ENCODE assay signal across 18 cellular contexts in the genomic region with DNA sequence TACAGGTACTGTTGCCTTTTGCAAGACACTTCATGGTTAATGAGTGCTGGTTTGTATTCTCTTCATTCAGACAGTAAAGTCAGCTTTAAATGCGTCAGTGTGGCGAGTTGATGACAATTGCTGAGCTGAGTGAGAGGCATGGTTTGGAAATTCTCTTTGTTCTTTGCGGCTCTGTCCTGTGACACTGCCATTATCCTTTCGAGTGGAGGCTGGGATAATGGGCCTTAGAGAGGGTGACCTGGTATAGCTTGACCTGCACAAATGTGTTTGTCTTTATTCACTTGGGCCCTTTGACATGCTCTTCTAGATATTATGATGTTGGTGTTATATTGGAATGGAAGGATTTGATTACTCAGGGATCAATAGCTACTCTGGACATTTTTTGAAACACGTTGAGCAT.
DNase-seq lines count a peak whose midpoint lies in the region; TF ChIP-seq lines count a peak whose summit lies in the region.
"Had no signal": no experiment of that assay in that cellular context is flagged by ENCODE, and none has a peak within 500 bp of the region (broad histone marks: within the 10 kb centered on the region; RNA-seq: fewer than 3 reads in every experiment).

No MANE protein-coding gene starts in this region.

- DNase-seq in Calu3 (no peak), M059J (ENCODE audit: low read depth) (peak; percentile 64), SJSA1 (ENCODE audit: low read depth in 1 of 2, low spot score in 2 of 2) (no peak), NCI-H1092 (lab: John Stamatoyannopoulos, UW) (no peak), mucosa of gallbladder (ENCODE audit: low spot score) (no peak), hepatocyte (ENCODE audit: low spot score) (no peak)
- DNase-seq in CD8-positive, alpha-beta memory T cell: no peak
- DNase-seq: activated CD4-positive, CD25-positive, alpha-beta regulatory T cell; activated gamma-delta T cell; erythroblast; heart left ventricle; mesendoderm; NCI-H1048; nucleus accumbens had no signal

- intact Hi-C loops in Calu3 (cut with micrococcal nuclease; ENCODE audit: unreplicated experiment): no loop called here

- peak overlapping the region; percentile 3 for H2AFZ ChIP-seq in neural cell (ENCODE audit: low read depth, low read length)
- H2AFZ ChIP-seq in hepatocyte: no peak overlapping the region

- H3K4me1 ChIP-seq in SJSA1 (replicated peaks) (peaks cover 38% of the 10 kb centered on the region), hepatocyte (ENCODE audit: insufficient read depth) (peaks cover 18% of the 10 kb centered on the region)
- H3K4me1 ChIP-seq in CD8-positive, alpha-beta memory T cell (ENCODE audit: insufficient read depth, low read length): no peaks in the 10 kb centered on the region

- peaks cover 37% of the 10 kb centered on the region for H3K4me1 Mint-ChIP-seq in Calu3 (ENCODE audit: low read depth, unreplicated experiment)
- no peaks in the 10 kb centered on the region for H3K4me1 Mint-ChIP-seq in CD8-positive, alpha-beta memory T cell
- H3K4me1 Mint-ChIP-seq: stimulated activated memory B cell treated with anti-CD40 and anti-IgM and Interleukin-4, amounts not matched to agents 10 μg/mL and 1 μg/mL and 100 μg/mL, for 72 hours had no signal

- no peaks in the 10 kb centered on the region for H3K27me3 ChIP-seq in SJSA1 (replicated peaks)
- no peaks in the 10 kb centered on the region for H3K27me3 ChIP-seq in neural cell (ENCODE audit: insufficient read depth, low read depth, low read length)
- H3K27me3 ChIP-seq in CD8-positive, alpha-beta memory T cell (ENCODE audit: insufficient read depth, low read length, poor library complexity, severe bottlenecking): no peaks in the 10 kb centered on the region
- no peaks in the 10 kb centered on the region for H3K27me3 ChIP-seq in hepatocyte
- H3K27me3 ChIP-seq: heart left ventricle had no signal

- H3K9me3 ChIP-seq in SJSA1 (replicated peaks): no peaks in the 10 kb centered on the region
- H3K9me3 ChIP-seq in neural cell (ENCODE audit: low read length): peaks cover 7% of the 10 kb centered on the region
- no peaks in the 10 kb centered on the region for H3K9me3 ChIP-seq in CD8-positive, alpha-beta memory T cell (ENCODE audit: low read length)
- no peaks in the 10 kb centered on the region for H3K9me3 ChIP-seq in hepatocyte (ENCODE audit: low read depth)

- WGBS in hepatocyte (ENCODE audit: low lambda C conversion rate, missing lambda C conversion rate): 70% methylated on average over 5 of the region's 5 CpGs

- no peak overlapping the region for H3K9ac ChIP-seq in neural cell (ENCODE audit: low read length)

- H4K20me1 ChIP-seq in neural cell (ENCODE audit: insufficient read depth) (no peaks in the 10 kb centered on the region), hepatocyte (ENCODE audit: insufficient read depth, poor library complexity, severe bottlenecking) (no peaks in the 10 kb centered on the region)

- H3K79me2 ChIP-seq in neural cell (replicated peaks; ENCODE audit: insufficient read depth, low read length): no peaks in the 10 kb centered on the region
- H3K79me2 ChIP-seq in hepatocyte: no peaks in the 10 kb centered on the region

- H3K4me3 Mint-ChIP-seq in Calu3 (ENCODE audit: low read depth, unreplicated experiment): no peak overlapping the region
- no peak overlapping the region for H3K4me3 Mint-ChIP-seq in CD8-positive, alpha-beta memory T cell
- H3K4me3 Mint-ChIP-seq: dendritic cell treated with granulocyte-macrophage colony-stimulating factor and Interleukin-4, amounts not matched to agents 40 ng/mL and 50 ng/mL, for 4 days; stimulated activated memory B cell treated with anti-CD40 and anti-IgM and Interleukin-4, amounts not matched to agents 10 μg/mL and 1 μg/mL and 100 μg/mL, for 72 hours had no signal

- H3K27me3 Mint-ChIP-seq in Calu3 (ENCODE audit: unreplicated experiment): no peaks in the 10 kb centered on the region
- no peaks in the 10 kb centered on the region for H3K27me3 Mint-ChIP-seq in CD8-positive, alpha-beta memory T cell
- H3K27me3 Mint-ChIP-seq: dendritic cell treated with granulocyte-macrophage colony-stimulating factor and Interleukin-4, amounts not matched to agents 40 ng/mL and 50 ng/mL, for 4 days; stimulated activated memory B cell treated with anti-CD40 and anti-IgM and Interleukin-4, amounts not matched to agents 10 μg/mL and 1 μg/mL and 100 μg/mL, for 72 hours had no signal

- H3K4me2 ChIP-seq in neural cell (ENCODE audit: low read length): no peak overlapping the region
- no peak overlapping the region for H3K4me2 ChIP-seq in hepatocyte

- H3K4me3 ChIP-seq in SJSA1 (no peak overlapping the region), neural cell (ENCODE audit: low read length) (no peak overlapping the region), hepatocyte (no peak overlapping the region)
- H3K4me3 ChIP-seq in CD8-positive, alpha-beta memory T cell (ENCODE audit: low read length): no peak overlapping the region
- H3K4me3 ChIP-seq: heart left ventricle had no signal

- TF ChIP-seq CTCF in Calu3 (IDR thresholded peaks at IDR 0.05; ENCODE audit: unreplicated experiment) (no peak), neural cell (IDR thresholded peaks at IDR 0.05; ENCODE audit: poor library complexity, severe bottlenecking) (no peak), hepatocyte (IDR thresholded peaks at IDR 0.05; ENCODE audit: poor library complexity) (no peak)

- H3F3A ChIP-seq in neural cell (ENCODE audit: insufficient read depth, low read length, poor library complexity, severe bottlenecking): no peaks in the 10 kb centered on the region

- POLR2A ChIA-PET in CD8-positive, alpha-beta memory T cell (lab: Charles Lee): no interaction called here

- no peaks in the 10 kb centered on the region for H3K36me3 Mint-ChIP-seq in Calu3 (ENCODE audit: insufficient read depth, unreplicated experiment)
- H3K36me3 Mint-ChIP-seq in CD8-positive, alpha-beta memory T cell: no peaks in the 10 kb centered on the region
- H3K36me3 Mint-ChIP-seq: stimulated activated memory B cell treated with anti-CD40 and anti-IgM and Interleukin-4, amounts not matched to agents 10 μg/mL and 1 μg/mL and 100 μg/mL, for 72 hours had no signal

- H3K27ac Mint-ChIP-seq in Calu3 (ENCODE audit: unreplicated experiment): peak overlapping the region; percentile 3
- no peak overlapping the region for H3K27ac Mint-ChIP-seq in CD8-positive, alpha-beta memory T cell
- H3K27ac Mint-ChIP-seq: dendritic cell treated with granulocyte-macrophage colony-stimulating factor and Interleukin-4, amounts not matched to agents 40 ng/mL and 50 ng/mL, for 4 days; stimulated activated memory B cell treated with anti-CD40 and anti-IgM and Interleukin-4, amounts not matched to agents 10 μg/mL and 1 μg/mL and 100 μg/mL, for 72 hours had no signal

- TF ChIP-seq EP300 in neural cell (conservative IDR thresholded peaks at IDR 0.05; ENCODE audit: poor library complexity, severe bottlenecking): peak; percentile 16

- no TSS peak for BruUV-seq in Calu3 (replicated peaks; lab: Mats Ljungman, UMichigan)

- H3K9me3 Mint-ChIP-seq in Calu3 (ENCODE audit: low read depth, unreplicated experiment): no peaks in the 10 kb centered on the region
- peaks cover 2 to 12% (median 6%) of the 10 kb centered on the region in 5 donors for H3K9me3 Mint-ChIP-seq in CD8-positive, alpha-beta memory T cell
- H3K9me3 Mint-ChIP-seq: stimulated activated memory B cell treated with anti-CD40 and anti-IgM and Interleukin-4, amounts not matched to agents 10 μg/mL and 1 μg/mL and 100 μg/mL, for 72 hours had no signal

- CTCF ChIA-PET in Calu3 (lab: Charles Lee): no interaction called here
- CTCF ChIA-PET in CD8-positive, alpha-beta memory T cell (lab: Charles Lee): no interaction called here

- TF ChIP-seq RAD21 in neural cell (conservative IDR thresholded peaks at IDR 0.05): no peak

- H3K36me3 ChIP-seq in SJSA1 (no peaks in the 10 kb centered on the region), neural cell (ENCODE audit: insufficient read depth, low read length) (no peaks in the 10 kb centered on the region), hepatocyte (replicated peaks; ENCODE audit: insufficient read depth, low read depth) (no peaks in the 10 kb centered on the region)
- H3K36me3 ChIP-seq in CD8-positive, alpha-beta memory T cell (ENCODE audit: insufficient read depth, low read length): no peaks in the 10 kb centered on the region
- H3K36me3 ChIP-seq: heart left ventricle had no signal

- H3K27ac ChIP-seq in SJSA1 (peak overlapping the region; percentile 25; the same call in 1 of the 2 replicates), neural cell (ENCODE audit: low read length) (no peak overlapping the region), hepatocyte (no peak overlapping the region)
- H3K27ac ChIP-seq in CD8-positive, alpha-beta memory T cell (ENCODE audit: low read depth, low read length): no peak overlapping the region
- H3K27ac ChIP-seq: heart left ventricle, RWPE1 had no signal

- H3K9me2 ChIP-seq in neural cell (ENCODE audit: insufficient read depth, low read length) (no peaks in the 10 kb centered on the region), hepatocyte (replicated peaks; ENCODE audit: insufficient read depth) (no peaks in the 10 kb centered on the region)

TF ChIP-seq in neural cell, 6 proteins besides CTCF, POLR2A, EP300 and RAD21 (continues in another document):
- TF ChIP-seq POLR2AphosphoS5 (IDR thresholded peaks at IDR 0.05) (no peak), REST (IDR thresholded peaks at IDR 0.05; ENCODE audit: borderline replicate concordance) (no peak), SMC3 (conservative IDR thresholded peaks at IDR 0.05; ENCODE audit: poor library complexity) (no peak)
